ENCODE assay signal across 22 cellular contexts in genomic region chr2:121159291-121160144, GRCh38.
"Had no signal": no experiment of that assay in that cellular context is flagged by ENCODE, and none has a peak within 500 bp of the region (broad histone marks: within the 10 kb centered on the region; RNA-seq: fewer than 3 reads in every experiment).

No MANE protein-coding gene starts in this region.

- ATAC-seq: left lobe of liver; naive thymus-derived CD4-positive, alpha-beta T cell; sciatic nerve; stimulated activated naive CD8-positive, alpha-beta T cell treated with anti-CD3 and anti-CD28 coated beads, Interleukin-15, amount 100 ng/mL, for 72 hours had no signal

- H3K79me2 ChIP-seq: parathyroid adenoma had no signal

- H3K27ac ChIP-seq: esophagus muscularis mucosa, neural progenitor cell, parathyroid adenoma, thyroid gland, vagina had no signal

- H3K36me3 ChIP-seq: esophagus muscularis mucosa, neural progenitor cell, thyroid gland, vagina had no signal

- H3K9me3 ChIP-seq: thyroid gland, vagina had no signal

- H3K4me1 ChIP-seq: esophagus muscularis mucosa, neural progenitor cell, parathyroid adenoma had no signal

- FAIRE-seq: colon, frontal cortex had no signal

- H2AFZ ChIP-seq: neural progenitor cell, parathyroid adenoma had no signal

- H3K27me3 ChIP-seq: esophagus muscularis mucosa, neural progenitor cell, thyroid gland, vagina had no signal

- H3K4me2 ChIP-seq: neural progenitor cell, smooth muscle cell had no signal

- DNase-seq: effector CD8-positive, alpha-beta T cell; endodermal cell; mesendoderm; midbrain; naive thymus-derived CD4-positive, alpha-beta T cell; stimulated activated CD4-positive, alpha-beta T cell treated with anti-CD3 and anti-CD28 coated beads, Interleukin-12 subunit alpha, Interleukin-12 subunit beta, amount 100 ng/mL, for 4 hours; stimulated activated CD4-positive, alpha-beta T cell treated with anti-CD3 and anti-CD28 coated beads, Interleukin-1b, Interleukin-23, amount 100 ng/mL, for 48 hours; stimulated activated CD4-positive, alpha-beta T cell treated with anti-CD3 and anti-CD28 coated beads, Interleukin-4, amount 100 ng/mL, for 1 hour; stimulated activated CD8-positive, alpha-beta memory T cell treated with anti-CD3 and anti-CD28 coated beads, Interleukin-4, amount 100 ng/mL, for 48 hours; stimulated activated naive CD4-positive, alpha-beta T cell; stimulated activated naive CD8-positive, alpha-beta T cell treated with anti-CD3 and anti-CD28 coated beads, Interleukin-15, amount 100 ng/mL, for 72 hours; thyroid gland; trophoblast cell had no signal

- H3K4me3 ChIP-seq: esophagus muscularis mucosa, neural progenitor cell, smooth muscle cell, thyroid gland, vagina had no signal
